In genomic region chr20:33095902-33096584, GRCh38 we compare ENCODE assay signal across 8 cellular contexts. TPM values are rescaled to one million over a fixed set of nuclear protein-coding genes. Genes with fewer than 3 reads are reported as not detected.
DNase-seq lines count a peak whose midpoint lies in the region; ATAC-seq, FAIRE-seq and TF ChIP-seq lines count a peak whose summit lies in the region.
"Not testable (repeated sequence)": the region's sequence is repeated elsewhere in the genome, so short reads cannot be mapped to it uniquely, and the experiment has no call there.

No MANE protein-coding gene starts in this region.

- H3K36me3 Mint-ChIP-seq in effector memory CD8-positive, alpha-beta T cell (ENCODE audit: insufficient read depth), result not testable (repeated sequence)

- not testable (repeated sequence) for H3K9ac ChIP-seq in keratinocyte (ENCODE audit: control insufficient read depth, extremely low read depth, insufficient read depth, low read length); smooth muscle cell (ENCODE audit: low read depth)

- H3K79me2 ChIP-seq in keratinocyte (ENCODE audit: control insufficient read depth, insufficient read depth, low read length); smooth muscle cell (ENCODE audit: low read depth): not testable (repeated sequence)

- not testable (repeated sequence) for H3K4me2 ChIP-seq in keratinocyte (ENCODE audit: control insufficient read depth, extremely low read depth, insufficient read depth, low read depth, low read length); smooth muscle cell

- TF ChIP-seq POLR2A in GM12891 (IDR thresholded peaks at IDR 0.05; ENCODE audit: low read depth, low read length), result not testable (repeated sequence)

- TF ChIP-seq CTCF in Panc1 (IDR thresholded peaks at IDR 0.05) (peak; percentile 95), keratinocyte (optimal IDR thresholded peaks at IDR 0.05 in 1 of 3, IDR thresholded peaks at IDR 0.05 in 1 of 3, conservative IDR thresholded peaks at IDR 0.05 in 1 of 3; ENCODE audit: extremely low read depth in 1 of 3, insufficient read depth in 2 of 3, low read length in 3 of 3) (peak; percentile 70 to 88 (median 81)), smooth muscle cell (IDR thresholded peaks at IDR 0.05; ENCODE audit: borderline replicate concordance, insufficient read depth, poor library complexity, severe bottlenecking) (peak; percentile 82)

- not testable (repeated sequence) for H3K27ac Mint-ChIP-seq in effector memory CD8-positive, alpha-beta T cell

- H3K4me3 Mint-ChIP-seq in effector memory CD8-positive, alpha-beta T cell, result not testable (repeated sequence)

- ATAC-seq in Panc1, result peak; percentile 96
- peak; percentile 53 for ATAC-seq in effector memory CD8-positive, alpha-beta T cell (replicated peaks)

- not testable (repeated sequence) for H3F3A ChIP-seq in smooth muscle cell (ENCODE audit: low read depth)

- H2AFZ ChIP-seq in keratinocyte (ENCODE audit: control insufficient read depth, low read length); smooth muscle cell (ENCODE audit: low read depth): not testable (repeated sequence)

- peak; percentile 78 for FAIRE-seq in GM12891 (lab: Jason Lieb, UNC)
- not testable (repeated sequence) for FAIRE-seq in keratinocyte (lab: Jason Lieb, UNC)

- not testable (repeated sequence) for H4K20me1 ChIP-seq in keratinocyte (ENCODE audit: control insufficient read depth, extremely low read depth, insufficient read depth, low read length); smooth muscle cell (ENCODE audit: low read depth)

- not testable (repeated sequence) for H3K36me3 ChIP-seq in Panc1 (ENCODE audit: control insufficient read depth, insufficient read depth, low read length); keratinocyte (ENCODE audit: control insufficient read depth in 2 of 2, extremely low read depth in 1 of 2, insufficient read depth in 2 of 2, low read length in 2 of 2); smooth muscle cell (ENCODE audit: low read depth)

- not testable (repeated sequence) for H3K27ac ChIP-seq in Panc1 (ENCODE audit: low read length); keratinocyte (ENCODE audit: control insufficient read depth, insufficient read depth, low read length); smooth muscle cell (ENCODE audit: low read depth)

- not testable (repeated sequence) for H3K9me3 Mint-ChIP-seq in effector memory CD8-positive, alpha-beta T cell

- POLR2A ChIA-PET in Panc1 (lab: Charles Lee), result not testable (repeated sequence)

- not testable (repeated sequence) for H3K27me3 ChIP-seq in Panc1 (ENCODE audit: control insufficient read depth, insufficient read depth, low read length); keratinocyte (ENCODE audit: control insufficient read depth, extremely low read depth, insufficient read depth, low read length); smooth muscle cell (ENCODE audit: low read depth)

- not testable (repeated sequence) for H3K4me1 ChIP-seq in Panc1 (ENCODE audit: control insufficient read depth, insufficient read depth, low read length); keratinocyte (ENCODE audit: control insufficient read depth, extremely low read depth, insufficient read depth, low read length); smooth muscle cell (ENCODE audit: low read depth)

- H3K9me1 ChIP-seq in keratinocyte (ENCODE audit: control insufficient read depth, extremely low read depth, insufficient read depth, low read length), result not testable (repeated sequence)

- DNase-seq in AG08395 (ENCODE audit: low spot score), result peak; percentile 76
- peak; percentile 55 for DNase-seq in GM12891 (ENCODE audit: insufficient read length, low spot score)
- peak; percentile 60 for DNase-seq in NCI-H1105 (lab: John Stamatoyannopoulos, UW)
- peak; percentile 58 for DNase-seq in Panc1 (ENCODE audit: low read depth, low spot score)
- DNase-seq in activated T-cell treated with anti-CD3 and anti-CD28 coated beads for 24 hours (ENCODE audit: low read depth), result peak; percentile 27
- peak; percentile 17 to 26 (median 17) for DNase-seq in effector memory CD8-positive, alpha-beta T cell
- DNase-seq in keratinocyte (ENCODE audit: low read depth, low spot score); smooth muscle cell (lab: John Stamatoyannopoulos, UW; ENCODE audit: unreplicated experiment): not testable (repeated sequence)

- not testable (repeated sequence) for H3K4me1 Mint-ChIP-seq in effector memory CD8-positive, alpha-beta T cell (ENCODE audit: low read depth in 2 of 2)

- dilution Hi-C loops in keratinocyte (cut with MboI; ENCODE audit: extremely low pct_ligation_motif_present, low sequenced_read_pairs), result not testable (repeated sequence)

- H3K27me3 Mint-ChIP-seq in effector memory CD8-positive, alpha-beta T cell, result peaks cover 0 to 13% of the 10 kb centered on the region in 2 donors

- H3K4me3 ChIP-seq in Panc1 (ENCODE audit: low read depth in 2 of 2, low read length in 2 of 2); keratinocyte (ENCODE audit: control insufficient read depth in 2 of 3, extremely low read depth in 1 of 3, insufficient read depth in 2 of 3, low read depth in 1 of 3, low read length in 3 of 3); smooth muscle cell: not testable (repeated sequence)

- WGBS in smooth muscle cell (ENCODE audit: low lambda C conversion rate), result 27% methylated on average over 6 of the region's 6 CpGs

- not testable (repeated sequence) for H3K9me3 ChIP-seq in Panc1 (ENCODE audit: control insufficient read depth, insufficient read depth, low read depth, low read length); keratinocyte (ENCODE audit: control insufficient read depth, low read depth, low read length); smooth muscle cell (replicated peaks; ENCODE audit: low read depth)

- not testable (repeated sequence) for BruUV-seq in Panc1 (replicated peaks; lab: Mats Ljungman, UMichigan)

- in situ Hi-C loops in Panc1 (cut with HindIII; ENCODE audit: low pct_unique_long_range_greater_than_20kb, low sequenced_read_pairs), result not testable (repeated sequence)

- intact Hi-C loops in Panc1 (cut with micrococcal nuclease; ENCODE audit: unreplicated experiment), result loop anchor here (1.0 to 2.0 kb wide), 3 partner anchors 116 to 195 kb away; no protein-coding TSS in a partner anchor

- CTCF ChIA-PET in Panc1 (lab: Charles Lee), result interaction anchor here (0.7 to 1.4 kb wide), 7 partner anchors 29 to 196 kb away, joined by 3 to 12 read pairs (median 4); no protein-coding TSS in a partner anchor

RNA-seq across cellular contexts. Expression of gene BPIFB4, which starts 16.6 kb away (rescaled TPM):
- polyA plus RNA-seq in GM12891 (2012; ENCODE audit: low read depth, missing spikeins), result 0.13 TPM
- total RNA-seq in Panc1 (2021; ENCODE audit: unreplicated experiment) (not detected), smooth muscle cell (not detected in 2 replicates)
- not detected for polyA plus RNA-seq in Panc1 (2012; ENCODE audit: insufficient read length)
- polyA plus RNA-seq in keratinocyte (not detected in 3 replicates), smooth muscle cell (not detected in 2 replicates)
- not detected for polyA plus RNA-seq in keratinocyte (2011; ENCODE audit: low read depth)
- polyA plus RNA-seq in keratinocyte (2011; cell fraction: cytosol; rRNA removed), result not detected in 2 replicates
- polyA plus RNA-seq in keratinocyte (2011; cell fraction: nucleus; rRNA removed), result not detected in 2 replicates
- not detected in 2 replicates for polyA plus RNA-seq in keratinocyte (2012; ENCODE audit: low replicate concordance)
- polyA minus RNA-seq in keratinocyte, result not detected in 3 replicates
- not detected for polyA minus RNA-seq in keratinocyte (2011; cell fraction: cytosol; rRNA and poly(A)+ RNA removed)
- not detected in 2 replicates for polyA minus RNA-seq in keratinocyte (2011; cell fraction: nucleus; rRNA and poly(A)+ RNA removed)

RNA-seq across cellular contexts. Expression of gene BPIFB3, which starts 42.3 kb away (rescaled TPM):
- not detected for polyA plus RNA-seq in GM12891 (2012; ENCODE audit: low read depth, missing spikeins)
- total RNA-seq in Panc1 (2021; ENCODE audit: unreplicated experiment) (not detected), smooth muscle cell (not detected in 2 replicates)
- not detected for polyA plus RNA-seq in Panc1 (2012; ENCODE audit: insufficient read length)
- polyA plus RNA-seq in keratinocyte (not detected in 3 replicates), smooth muscle cell (not detected in 2 replicates)
- not detected for polyA plus RNA-seq in keratinocyte (2011; ENCODE audit: low read depth)
- polyA plus RNA-seq in keratinocyte (2011; cell fraction: cytosol; rRNA removed), result not detected in 2 replicates
- polyA plus RNA-seq in keratinocyte (2011; cell fraction: nucleus; rRNA removed), result not detected in 2 replicates
- polyA plus RNA-seq in keratinocyte (2012; ENCODE audit: low replicate concordance), result not detected in 2 replicates
- not detected in 3 replicates for polyA minus RNA-seq in keratinocyte
- not detected for polyA minus RNA-seq in keratinocyte (2011; cell fraction: cytosol; rRNA and poly(A)+ RNA removed)
- polyA minus RNA-seq in keratinocyte (2011; cell fraction: nucleus; rRNA and poly(A)+ RNA removed), result not detected in 2 replicates
